8 cellular contexts compared by ENCODE assay signal in genomic region chr12:57063991-57064725, GRCh38. TPM values are rescaled to one million over a fixed set of nuclear protein-coding genes. Genes with fewer than 3 reads are reported as not detected.
DNase-seq lines count a peak whose midpoint lies in the region; ATAC-seq and TF ChIP-seq lines count a peak whose summit lies in the region.

No MANE protein-coding gene starts in this region.

- 60 to 75% (median 68%) methylated on average over 5 of the region's 5 CpGs for WGBS in heart left ventricle, 4 donors

- peaks cover 11% of the 10 kb centered on the region for H3K4me1 Mint-ChIP-seq in memory B cell

- peaks cover 24% of the 10 kb centered on the region; the same call in 1 of the 2 replicates for H3F3A ChIP-seq in SU-DHL-6 (ENCODE audit: insufficient read depth)

- H3K27ac ChIP-seq in SU-DHL-6 (ENCODE audit: low read depth, low read length) (peak overlapping the region; percentile 24), heart left ventricle (peak overlapping the region in 1 of 12 donors; percentile 88)

- H3K27ac Mint-ChIP-seq in memory B cell = peak overlapping the region; percentile 93

- H3K4me1 ChIP-seq in heart left ventricle = peaks cover 0 to 25% (median 0%) of the 10 kb centered on the region in 12 donors

- TF ChIP-seq POLR2A in heart left ventricle (IDR thresholded peaks at IDR 0.05) = no peak

- peak overlapping the region; percentile 14; the same call in 1 of the 2 replicates for H3K9ac ChIP-seq in SU-DHL-6 (ENCODE audit: low read length)

- no peaks in the 10 kb centered on the region for H3K9me2 ChIP-seq in SU-DHL-6 (replicated peaks; ENCODE audit: insufficient read depth, low read length)

- H3K9me3 Mint-ChIP-seq in memory B cell = no peaks in the 10 kb centered on the region

- peak overlapping the region; percentile 18 for H3K4me2 ChIP-seq in SU-DHL-6 (ENCODE audit: low read depth, low read length, poor library complexity, severe bottlenecking)

- H3K36me3 Mint-ChIP-seq in memory B cell = peaks cover 9% of the 10 kb centered on the region

- peaks cover 52% of the 10 kb centered on the region for H3K36me3 ChIP-seq in SU-DHL-6 (ENCODE audit: low read length)
- H3K36me3 ChIP-seq in heart left ventricle = peaks cover 0 to 41% (median 30%) of the 10 kb centered on the region in 9 donors

- H2AFZ ChIP-seq in SU-DHL-6 (ENCODE audit: low read depth, low read length, severe bottlenecking) = no peak overlapping the region

- no peaks in the 10 kb centered on the region for H4K20me1 ChIP-seq in SU-DHL-6 (ENCODE audit: low read depth, low read length)

- H3K27me3 Mint-ChIP-seq in memory B cell = no peaks in the 10 kb centered on the region

- H3K4me3 ChIP-seq in SU-DHL-6 (ENCODE audit: insufficient read depth, low read length, poor library complexity, severe bottlenecking) (no peak overlapping the region), heart left ventricle (peak overlapping the region in 1 of 12 donors; percentile 35)

- H3K27me3 ChIP-seq in SU-DHL-6 (ENCODE audit: low read length) (no peaks in the 10 kb centered on the region), heart left ventricle (no peaks in the 10 kb centered on the region)

- peak in 1 of 2 donors; percentile 61 for DNase-seq in memory B cell (ENCODE audit: low spot score in 2 of 2)
- DNase-seq in GM03348 (ENCODE audit: low spot score) = no peak
- DNase-seq in heart left ventricle = no peak
- no peak for DNase-seq in NCI-H2171 treated with DMSO at 0.1 percent for 48 hours (lab: John Stamatoyannopoulos, UW)
- DNase-seq in cerebellar nuclear complex (lab: John Stamatoyannopoulos, UW) = no peak

- intact Hi-C loops in heart left ventricle (cut with DNase I) = loop anchor here in 9 of 10 donors (2.0 to 10.0 kb wide), 6 partner anchors 55 to 307 kb away; partner anchors contain the start of genes ZBTB39 (in 4 of the 9) and HSD17B6 (in 1 of the 9)

- ATAC-seq in GM18498 (IDR thresholded peaks at IDR 0.05; ENCODE audit: unreplicated experiment) (peak; percentile 86), HG02763 (IDR thresholded peaks at IDR 0.05; ENCODE audit: unreplicated experiment) (peak; percentile 74), memory B cell (ENCODE audit: low read depth) (peak; percentile 98), heart left ventricle (no peak)

- H3K9me3 ChIP-seq in SU-DHL-6 (ENCODE audit: insufficient read depth, low read length) = no peaks in the 10 kb centered on the region
- no peaks in the 10 kb centered on the region for H3K9me3 ChIP-seq in heart left ventricle

- H3K4me3 Mint-ChIP-seq in memory B cell = peak overlapping the region; percentile 66

- TF ChIP-seq CTCF in SU-DHL-6 (IDR thresholded peaks at IDR 0.05; ENCODE audit: insufficient read depth, low read length, poor library complexity, severe bottlenecking) (no peak), heart left ventricle (IDR thresholded peaks at IDR 0.05) (no peak)

- peaks cover 5% of the 10 kb centered on the region; the same call in 1 of the 2 replicates for H3K79me2 ChIP-seq in SU-DHL-6 (ENCODE audit: insufficient read depth, low read length)

RNA-seq across cellular contexts. Expression of gene MYO1A, which starts 14.2 kb away (rescaled TPM):
- under 1 TPM in 3 of 9 donors, not detected in 6; 0.06 to 0.77 (median 0.45) TPM for total RNA-seq in heart left ventricle
- polyA plus RNA-seq in heart left ventricle = under 1 TPM in 1 of 2 donors, not detected in 1; 0.19 TPM

RNA-seq across cellular contexts. Expression of gene NEMP1, which starts 14.4 kb away (rescaled TPM):
- 10 to 100 TPM in 1 of 9 donors, 1 to 10 TPM in 8; 1.7 to 12.0 (median 3.6) TPM for total RNA-seq in heart left ventricle
- 1 to 10 TPM; 1.4 to 2.2 TPM for polyA plus RNA-seq in heart left ventricle

RNA-seq across cellular contexts. Expression of gene NAB2, which starts 24.8 kb away (rescaled TPM):
- total RNA-seq in heart left ventricle = 10 to 100 TPM in 8 of 9 donors, 1 to 10 TPM in 1; 8.7 to 20.3 (median 11.8) TPM
- 10 to 100 TPM; 10.7 to 30.1 TPM for polyA plus RNA-seq in heart left ventricle

RNA-seq across cellular contexts. Expression of gene STAT6, which starts 47.0 kb away (rescaled TPM):
- total RNA-seq in heart left ventricle = 10 to 100 TPM; 31.6 to 87.7 (median 37.6) TPM
- 10 to 100 TPM; 39.6 to 41.0 TPM for polyA plus RNA-seq in heart left ventricle

RNA-seq across cellular contexts. Expression of gene TAC3, which starts 47.8 kb away (rescaled TPM):
- not detected for total RNA-seq in heart left ventricle
- not detected for polyA plus RNA-seq in heart left ventricle

Comparison
In these comparisons a context has a peak if more than half of its experiments do, and no peak if none do; other contexts are left out.
1. ATAC-seq: peak in GM18498 (single experiment), HG02763 (single experiment) and memory B cell (single experiment); none in heart left ventricle (0 of 4).